ENCODE assay signal across 8 cellular contexts in the genomic region with DNA sequence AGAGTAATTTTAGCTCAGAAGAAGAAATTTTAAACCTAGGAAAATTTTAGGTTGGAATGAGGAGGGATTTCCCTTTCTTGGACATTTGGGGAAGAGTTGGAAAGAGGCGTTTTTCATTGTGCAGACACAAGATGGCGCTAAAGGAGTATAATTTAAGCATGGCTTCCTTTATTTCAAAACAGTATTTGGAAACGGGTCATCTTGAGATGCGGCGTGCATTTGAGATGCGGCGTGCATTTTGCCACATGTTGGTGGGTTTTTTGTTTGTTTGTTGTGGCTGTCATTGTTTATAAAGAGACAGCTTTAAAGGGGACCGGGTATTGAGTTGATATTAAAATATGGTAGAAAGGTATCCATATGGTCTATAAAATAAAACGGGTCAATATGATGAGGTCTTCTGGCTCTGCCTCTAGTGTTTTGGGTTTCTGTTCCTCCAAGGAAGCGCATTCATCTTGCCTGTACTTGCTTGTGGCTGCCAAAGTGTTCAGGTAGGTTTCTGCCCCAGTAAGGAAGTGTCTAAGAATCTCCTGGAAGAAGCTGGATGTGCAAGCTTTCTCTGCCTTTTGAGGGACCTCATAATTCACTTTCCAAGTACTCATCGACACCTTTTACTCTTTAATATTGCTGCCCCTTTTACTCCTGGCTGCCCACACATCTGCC.
DNase-seq lines count a peak whose midpoint lies in the region; ATAC-seq, FAIRE-seq and TF ChIP-seq lines count a peak whose summit lies in the region.

No MANE protein-coding gene starts in this region.

- no peak overlapping the region for H3K27ac Mint-ChIP-seq in naive thymus-derived CD8-positive, alpha-beta T cell

- no peak overlapping the region for H3K27ac ChIP-seq in BLaER1

- peak overlapping the region; percentile 67 for H3K4me2 ChIP-seq in BLaER1

- ATAC-seq in GM18868 (IDR thresholded peaks at IDR 0.05; ENCODE audit: unreplicated experiment) (peak; percentile 58), GM19455 (IDR thresholded peaks at IDR 0.05; ENCODE audit: unreplicated experiment) (no peak), omental fat pad (ENCODE audit: low FRiP score) (no peak)
- no peak for ATAC-seq in naive thymus-derived CD8-positive, alpha-beta T cell

- peak; percentile 67 for DNase-seq in NCI-H1694 treated with DMSO at 0.1 percent for 48 hours (lab: John Stamatoyannopoulos, UW)
- peak in 4 of 10 donors; percentile 5 to 41 (median 24) for DNase-seq in naive thymus-derived CD8-positive, alpha-beta T cell
- no peak for DNase-seq in omental fat pad (ENCODE audit: low spot score)

- peaks cover 3 to 10% (median 5%) of the 10 kb centered on the region in 4 donors for H3K4me1 Mint-ChIP-seq in naive thymus-derived CD8-positive, alpha-beta T cell

- H3K9me3 Mint-ChIP-seq in naive thymus-derived CD8-positive, alpha-beta T cell, result no peaks in the 10 kb centered on the region

- H3K4me1 ChIP-seq in BLaER1, result 0 out of 2 replicates have a peak, but pooled peaks cover 6% of the 10 kb centered on the region

- POLR2A ChIA-PET in naive thymus-derived CD8-positive, alpha-beta T cell (lab: Charles Lee), result no interaction called here

- no peaks in the 10 kb centered on the region for H3K27me3 ChIP-seq in BLaER1

- H4K20me1 ChIP-seq in BLaER1, result no peaks in the 10 kb centered on the region

- H3K4me3 ChIP-seq in BLaER1, result no peak overlapping the region; the same call in 1 of the 2 replicates

- no peaks in the 10 kb centered on the region for H3K9me3 ChIP-seq in BLaER1

- H3K4me3 Mint-ChIP-seq in naive thymus-derived CD8-positive, alpha-beta T cell, result peak overlapping the region in 8 of 10 donors; percentile 30 to 70 (median 57)

- no peak overlapping the region for H3K9ac ChIP-seq in BLaER1

- FAIRE-seq in TTC549 (lab: Jason Lieb, UNC), result peak; percentile 98
- peak; percentile 85 for FAIRE-seq in endometrium (lab: Jason Lieb, UNC)

- peaks cover 4 to 20% (median 15%) of the 10 kb centered on the region in 5 donors for H3K27me3 Mint-ChIP-seq in naive thymus-derived CD8-positive, alpha-beta T cell

- TF ChIP-seq CTCF in omental fat pad (IDR thresholded peaks at IDR 0.05), result no peak

- H3K36me3 ChIP-seq in BLaER1, result no peaks in the 10 kb centered on the region

- no peaks in the 10 kb centered on the region for H3K36me3 Mint-ChIP-seq in naive thymus-derived CD8-positive, alpha-beta T cell
